Comparison of ENCODE assay signal across 8 cellular contexts in genomic region chr11:22787565-22788162, GRCh38. TPM values are rescaled to one million over a fixed set of nuclear protein-coding genes. Genes with fewer than 3 reads are reported as not detected.
A peak's percentile ranks its signal among the peaks of the same experiment; 100 is the strongest.
DNase-seq lines count a peak whose midpoint lies in the region; ATAC-seq, FAIRE-seq and TF ChIP-seq lines count a peak whose summit lies in the region.

No MANE protein-coding gene starts in this region.

- TF ChIP-seq CTCF in VCaP (conservative IDR thresholded peaks at IDR 0.05) = peak; percentile 85
- peak; percentile 71 for TF ChIP-seq CTCF in fibroblast of pulmonary artery (IDR thresholded peaks at IDR 0.05; ENCODE audit: low read length, missing control alignments)
- peak; percentile 33 to 64 (median 47) for TF ChIP-seq CTCF in pancreas (IDR thresholded peaks at IDR 0.05)

- H3K4me1 ChIP-seq in pancreas = no peaks in the 10 kb centered on the region

- no peaks in the 10 kb centered on the region for H3K36me3 ChIP-seq in H7 (replicated peaks; ENCODE audit: control insufficient read depth, insufficient read depth, low read length)
- H3K36me3 ChIP-seq in pancreas = no peaks in the 10 kb centered on the region

- intact Hi-C loops in pancreas (cut with DNase I) = loop anchor here in 1 of 3 donors (5.0 kb wide), 1 partner anchor 460 kb away; no protein-coding TSS in a partner anchor

- DNase-seq in activated CD8-positive, alpha-beta memory T cell treated with anti-CD3 and anti-CD28 coated beads, Interleukin-2, amount 50 U/mL, for 4 hours = peak; percentile 15
- no peak for DNase-seq in activated CD8-positive, alpha-beta memory T cell treated with anti-CD3 and anti-CD28 coated beads for 24 hours
- peak; percentile 41 for DNase-seq in H7
- DNase-seq in NCI-H2029 (lab: John Stamatoyannopoulos, UW) = peak; percentile 32
- peak; percentile 78 for DNase-seq in fibroblast of pulmonary artery (ENCODE audit: low read depth)
- peak in 2 of 6 donors; percentile 8 to 23 for DNase-seq in pancreas

- H3K27me3 ChIP-seq in H7 (ENCODE audit: control insufficient read depth, insufficient read depth, low read length) = no peaks in the 10 kb centered on the region
- no peaks in the 10 kb centered on the region for H3K27me3 ChIP-seq in pancreas

- no peak overlapping the region for H3K4me3 ChIP-seq in H7 (ENCODE audit: insufficient read depth, low read depth, low read length)
- no peak overlapping the region for H3K4me3 ChIP-seq in fibroblast of pulmonary artery (replicated peaks; ENCODE audit: low read depth, low read length)
- no peak overlapping the region for H3K4me3 ChIP-seq in pancreas

- ATAC-seq in pancreas (peak; percentile 71 to 93 (median 90)), HG02973 (IDR thresholded peaks at IDR 0.05; ENCODE audit: unreplicated experiment) (no peak)

- peak; percentile 82 for FAIRE-seq in pancreas (lab: Jason Lieb, UNC)

- WGBS in pancreas, 2 donors = 23% methylated on average over 9 of the region's 9 CpGs

- no peak overlapping the region for H3K27ac ChIP-seq in VCaP
- H3K27ac ChIP-seq in pancreas = no peak overlapping the region

- no peaks in the 10 kb centered on the region for H3K9me3 ChIP-seq in pancreas

RNA-seq across cellular contexts. Expression of gene SVIP, which starts 41.9 kb away (rescaled TPM):
- 1.8 and 3.4 TPM in 2 replicates for total RNA-seq in H7 (2014; rRNA removed; shearing (Covaris generic))
- 10 to 100 TPM in 5 of 6 donors, 1 to 10 TPM in 1; 8.9 to 20.6 (median 15.2) TPM for total RNA-seq in pancreas
- 10 to 100 TPM in 1 of 2 donors, 1 to 10 TPM in 1; 8.8 to 16.0 TPM for polyA plus RNA-seq in pancreas
